Comparison of ENCODE assay signal across 8 cellular contexts in the genomic region with DNA sequence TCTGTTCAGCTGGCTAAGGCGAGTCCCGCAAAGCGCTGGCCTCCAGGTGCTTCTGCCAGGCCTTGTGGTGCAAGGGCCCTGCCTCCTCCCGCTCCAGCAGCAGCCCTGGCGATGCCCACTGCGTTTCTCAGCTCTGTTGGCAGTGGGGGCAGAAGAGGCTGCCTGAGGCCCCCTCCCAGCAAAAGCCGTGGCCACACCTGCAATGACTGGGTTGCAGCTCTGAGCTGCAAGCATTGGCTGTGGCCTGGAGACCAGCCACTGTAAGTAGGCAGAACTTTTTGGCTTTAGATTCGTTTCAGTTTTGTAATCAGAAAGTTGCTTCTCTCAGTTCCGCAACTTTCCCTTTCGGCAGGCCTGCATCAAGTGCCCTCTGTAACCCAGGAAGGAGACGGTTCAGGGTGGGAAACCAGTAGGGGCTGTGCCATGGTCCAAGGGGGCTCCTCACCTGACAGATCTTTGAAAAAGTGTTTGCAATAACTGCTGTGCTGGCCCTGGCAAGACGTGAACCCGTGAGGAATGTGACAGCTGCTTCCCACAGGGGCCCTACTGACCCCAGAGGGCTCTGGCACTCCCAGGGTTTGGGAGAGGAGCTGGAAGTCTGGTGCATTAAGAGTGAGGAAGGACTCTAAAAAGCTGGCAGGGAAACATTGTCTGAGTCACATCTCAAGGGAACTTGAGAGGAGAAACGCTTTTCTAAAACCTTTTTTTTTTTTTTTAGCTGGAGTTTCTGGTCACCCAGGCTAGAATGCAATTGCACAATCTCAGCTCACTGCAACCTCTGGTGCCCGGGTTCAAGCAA. TPM values are rescaled to one million over a fixed set of nuclear protein-coding genes. Genes with fewer than 3 reads are reported as not detected.
DNase-seq lines count a peak whose midpoint lies in the region; ATAC-seq, FAIRE-seq and TF ChIP-seq lines count a peak whose summit lies in the region.

No MANE protein-coding gene starts in this region.

- H2BK120ac ChIP-seq in mesenchymal stem cell (ENCODE audit: low read depth, low read length) = no peak overlapping the region

- no peak overlapping the region for H2AK5ac ChIP-seq in mesenchymal stem cell (ENCODE audit: low read length, severe bottlenecking)

- TF ChIP-seq RAD21 in GM12878 (IDR thresholded peaks at IDR 0.05; ENCODE audit: insufficient read depth, low read depth, low read length) = no peak

- H3K79me2 ChIP-seq in GM12878 (ENCODE audit: control insufficient read depth, insufficient read depth, low read length) = no peaks in the 10 kb centered on the region

- DNase-seq in GM19238 (ENCODE audit: insufficient read length, low spot score) = peak; percentile 49
- DNase-seq in GM12878 (ENCODE audit: low read depth, low spot score) = peak; percentile 45
- DNase-seq in mesenchymal stem cell = peak; percentile 46
- DNase-seq in stimulated activated CD4-positive, alpha-beta T cell treated with anti-CD3 and anti-CD28 coated beads, Interleukin-4, amount 100 ng/mL, for 4 hours = no peak
- no peak for DNase-seq in G401 (ENCODE audit: low spot score)
- no peak for DNase-seq in T1000 (lab: John Stamatoyannopoulos, UW)
- DNase-seq in iPS-NIHi7 (ENCODE audit: extremely low spot score) = no peak

- no peaks in the 10 kb centered on the region for H3K79me1 ChIP-seq in mesenchymal stem cell (replicated peaks; ENCODE audit: low read length, poor library complexity, severe bottlenecking)

- CTCF ChIA-PET in GM12878 (lab: Yijun Ruan, JAX) = interaction anchor here (0.6 to 2.4 kb wide), 5 partner anchors 9 to 668 kb away, joined by 3 to 7 read pairs (median 5); no protein-coding TSS in a partner anchor

- BruUV-seq in GM12878 (replicated peaks; lab: Mats Ljungman, UMichigan) = no TSS peak

- 30% methylated on average over 15 of the region's 15 CpGs for WGBS in GM12878 (ENCODE audit: insufficient coverage, insufficient replicate concordance, low lambda C conversion rate, missing lambda C conversion rate)
- 71% methylated on average over 15 of the region's 15 CpGs for WGBS in mesenchymal stem cell

- H3K36me3 ChIP-seq in GM12878 (ENCODE audit: control insufficient read depth in 2 of 2, insufficient read depth in 2 of 2, low read length in 1 of 2) (no peaks in the 10 kb centered on the region), mesenchymal stem cell (ENCODE audit: control insufficient read depth in 1 of 2, insufficient read depth in 2 of 2, low read depth in 1 of 2, low read length in 2 of 2) (no peaks in the 10 kb centered on the region)

- 0 out of 4 replicates have a peak, but pooled peaks of 1 of the 2 experiments have one; percentile 46 for TF ChIP-seq EP300 in GM12878 (IDR thresholded peaks at IDR 0.05; ENCODE audit: borderline replicate concordance in 1 of 2, control insufficient read depth in 1 of 2, low read depth in 2 of 2, low read length in 2 of 2)

- peak overlapping the region; percentile 48; the same call in 1 of the 2 replicates for H3K4me3 ChIP-seq in GM12878
- H3K4me3 ChIP-seq in mesenchymal stem cell (ENCODE audit: insufficient read depth in 1 of 2, low read depth in 1 of 2, low read length in 2 of 2) = peak overlapping the region in 1 of 2 experiments; percentile 76

- RAD21 ChIA-PET in GM12878 (lab: Charles Lee; ENCODE audit: unreplicated experiment) = interaction anchor here (1.0 to 1.4 kb wide), 2 partner anchors 255 to 257 kb away, joined by 3 to 4 read pairs; no protein-coding TSS in a partner anchor

- peak; percentile 89 for FAIRE-seq in GM12878 (lab: Jason Lieb, UNC)

- intact Hi-C loops in GM12878 (cut with micrococcal nuclease; ENCODE audit: unreplicated experiment) = loop anchor here (5.0 kb wide), 2 partner anchors 39 to 169 kb away; a partner anchor contains a TSS

- no peak overlapping the region for H3K14ac ChIP-seq in mesenchymal stem cell (ENCODE audit: low read length in 2 of 2)

- H3K4me1 ChIP-seq in GM12878 (ENCODE audit: control insufficient read depth, insufficient read depth, low read length) (peaks cover 48% of the 10 kb centered on the region), mesenchymal stem cell (ENCODE audit: control insufficient read depth, insufficient read depth, low read depth, low read length) (peaks cover 9% of the 10 kb centered on the region)

- peak overlapping the region; percentile 59; the same call in 1 of the 2 replicates for H3K9ac ChIP-seq in GM12878 (ENCODE audit: control insufficient read depth, insufficient read depth, low read length)
- H3K9ac ChIP-seq in mesenchymal stem cell (ENCODE audit: low read length) = peak overlapping the region; percentile 85

- H3K9me3 ChIP-seq in GM12878 (replicated peaks; ENCODE audit: control insufficient read depth, insufficient read depth, low read length) (no peaks in the 10 kb centered on the region; the same call in 1 of the 3 replicates), mesenchymal stem cell (ENCODE audit: control insufficient read depth, low read length) (no peaks in the 10 kb centered on the region)

- H4K91ac ChIP-seq in mesenchymal stem cell (ENCODE audit: low read length) = no peak overlapping the region

- H4K8ac ChIP-seq in mesenchymal stem cell (ENCODE audit: low read length) = no peak overlapping the region

- H3K4me2 ChIP-seq in GM12878 (ENCODE audit: control insufficient read depth, insufficient read depth) (peak overlapping the region; percentile 88), mesenchymal stem cell (ENCODE audit: low read length, poor library complexity, severe bottlenecking) (no peak overlapping the region)

- TF ChIP-seq CTCF in GM12878 (IDR thresholded peaks at IDR 0.05 in 2 of 3, conservative IDR thresholded peaks at IDR 0.05 in 1 of 3; ENCODE audit: control insufficient read depth in 2 of 3, extremely low read depth in 1 of 3, insufficient read depth in 1 of 3, low read depth in 3 of 3, low read length in 3 of 3) = no peak

- no peak overlapping the region for H2BK5ac ChIP-seq in mesenchymal stem cell (ENCODE audit: low read depth, low read length, poor library complexity, severe bottlenecking)

- H2BK15ac ChIP-seq in mesenchymal stem cell (ENCODE audit: low read depth, poor library complexity, severe bottlenecking) = no peak overlapping the region

- POLR2A ChIA-PET in GM12878 (lab: Charles Lee) = interaction anchor here (0.6 kb wide), 1 partner anchor 310 kb away, joined by 3 read pairs; no protein-coding TSS in a partner anchor

- H3K27me3 ChIP-seq in GM12878 (replicated peaks in 1 of 2; ENCODE audit: control insufficient read depth in 2 of 2, insufficient read depth in 2 of 2, low read length in 1 of 2) (no peaks in the 10 kb centered on the region), mesenchymal stem cell (ENCODE audit: control insufficient read depth in 1 of 2, insufficient read depth in 1 of 2, low read length in 2 of 2) (no peaks in the 10 kb centered on the region)

- SMC1A ChIA-PET in GM12878 (lab: Charles Lee; ENCODE audit: uncharacterized antibody, unreplicated experiment) = interaction anchor here (0.6 to 1.4 kb wide), 5 partner anchors 51 to 309 kb away, joined by 3 read pairs; a partner anchor contains a TSS

- no peak overlapping the region for H3K23ac ChIP-seq in mesenchymal stem cell (ENCODE audit: low read length in 2 of 2)

- TF ChIP-seq POLR2A in GM12878 (IDR thresholded peaks at IDR 0.05; ENCODE audit: low read depth, low read length) = no peak

- in situ Hi-C loops in GM12878 (cut with MboI) (no loop called here), G401 (cut with HindIII; ENCODE audit: low sequenced_read_pairs) (no loop called here)

- H2BK12ac ChIP-seq in mesenchymal stem cell (ENCODE audit: low read length in 2 of 2) = no peak overlapping the region

- ATAC-seq in HG03108 (IDR thresholded peaks at IDR 0.05; ENCODE audit: unreplicated experiment) = peak; percentile 49
- ATAC-seq in GM12878 = peak; percentile 92

- H3K18ac ChIP-seq in mesenchymal stem cell (ENCODE audit: low read depth in 1 of 2, low read length in 2 of 2) = peak overlapping the region; percentile 4 to 52

- H3K27ac ChIP-seq in GM12878 (ENCODE audit: control insufficient read depth, insufficient read depth) (peak overlapping the region; percentile 85), mesenchymal stem cell (ENCODE audit: low read length, poor library complexity, severe bottlenecking) (no peak overlapping the region)

- H2AFZ ChIP-seq in GM12878 (ENCODE audit: control insufficient read depth, low read depth, low read length) = peak overlapping the region; percentile 24
- H2AFZ ChIP-seq in mesenchymal stem cell (ENCODE audit: low read depth, low read length) = no peak overlapping the region

- no peaks in the 10 kb centered on the region for H4K20me1 ChIP-seq in GM12878 (ENCODE audit: control insufficient read depth, insufficient read depth)

- H3K4ac ChIP-seq in mesenchymal stem cell (ENCODE audit: low read depth in 1 of 2, low read length in 2 of 2) = peak overlapping the region in 1 of 2 experiments; percentile 9

TF ChIP-seq in GM12878, 131 proteins besides CTCF, POLR2A, EP300 and RAD21 (continues in another document):
- peak; percentile 67; the same call in 1 of the 2 replicates for TF ChIP-seq NFIC (IDR thresholded peaks at IDR 0.05; ENCODE audit: low read depth, low read length)
- TF ChIP-seq POLR2AphosphoS2 (IDR thresholded peaks at IDR 0.05; ENCODE audit: low read depth, low read length) = no peak
- TF ChIP-seq TBL1XR1 (IDR thresholded peaks at IDR 0.05; ENCODE audit: low read depth, low read length) = peak; percentile 82; the same call in 1 of the 2 replicates
- TF ChIP-seq FOXM1 (IDR thresholded peaks at IDR 0.05; ENCODE audit: low read depth, low read length) = peak; percentile 44; the same call in 1 of the 2 replicates
- peak; percentile 57 to 72; a peak in 3 of 4 replicates for TF ChIP-seq BHLHE40 (IDR thresholded peaks at IDR 0.05; ENCODE audit: borderline replicate concordance in 1 of 2, low read depth in 2 of 2, low read length in 1 of 2)

RNA-seq across cellular contexts. Expression of a gene that starts 54.5 kb away (rescaled TPM):
- total RNA-seq in GM12878 (2013; cell fraction: nucleolus; rRNA removed) = 68.3 and 69.5 TPM in 2 replicates
- total RNA-seq in GM12878 (2014; rRNA removed) (65.1 and 79.8 TPM in 2 replicates), GM12878 (2014; rRNA removed; fragmentation: Illumina TruSeq; extraction: Trizol) (56.0 and 60.7 TPM in 2 replicates), GM12878 (2021) (114 and 122 TPM in 2 replicates)
- polyA plus RNA-seq in GM12878 (2011; ENCODE audit: low read depth) = 29.9 TPM
- polyA plus RNA-seq in GM12878 (2011; rRNA removed) (72.3 and 77.3 TPM in 2 replicates), GM12878 (2014; fragmentation: Illumina TruSeq; extraction: Trizol) (66.0 and 85.4 TPM in 2 replicates), GM12878 (2014; fragmentation: Nextera tagmentation; extraction: Ambion mirVana) (10 to 100 TPM; 21.5 to 37.2 TPM), GM12878 (2014; rRNA removed) (83.6 and 88.6 TPM in 2 replicates), GM12878 (2016; fragmentation: Nextera tagmentation; extraction: Ambion mirVana) (10 to 100 TPM; 66.6 to 68.3 TPM)
- 68.0 and 83.7 TPM in 2 replicates for polyA plus RNA-seq in GM12878 (2011; cell fraction: cytosol; rRNA removed)
- 87.7 and 110 TPM in 2 replicates for polyA plus RNA-seq in GM12878 (2011; cell fraction: nucleus; rRNA removed)
- 45.5 and 47.8 TPM in 2 replicates for polyA plus RNA-seq in GM12878 (2012)
- polyA minus RNA-seq in GM12878 (2011; rRNA and poly(A)+ RNA removed) = 50.9 and 58.2 TPM in 2 replicates
- polyA minus RNA-seq in GM12878 (2011; cell fraction: cytosol; rRNA and poly(A)+ RNA removed) = 18.9 and 22.6 TPM in 2 replicates
- 37.0 and 57.1 TPM in 2 replicates for polyA minus RNA-seq in GM12878 (2011; cell fraction: nucleus; rRNA and poly(A)+ RNA removed)
- polyA plus RNA-seq in mesenchymal stem cell (2013, experiment 1 of 2) = 85.2 TPM
- 85.6 TPM for polyA plus RNA-seq in mesenchymal stem cell (2013, experiment 2 of 2)
- 23.6 and 29.5 TPM in 2 replicates for total RNA-seq in G401 (2014; rRNA removed; shearing (Covaris generic))

Comparison
In these comparisons a context has a peak if more than half of its experiments do, and no peak if none do; other contexts are left out.
1. DNase-seq: peak in GM19238 (single experiment), GM12878 (single experiment) and mesenchymal stem cell (single experiment); none in stimulated activated CD4-positive, alpha-beta T cell treated with anti-CD3 and anti-CD28 coated beads, Interleukin-4, amount 100 ng/mL, for 4 hours (0 of 2), G401 (single experiment), T1000 (single experiment) and iPS-NIHi7 (single experiment).